ENCODE assay signal across 8 cellular contexts in the genomic region with DNA sequence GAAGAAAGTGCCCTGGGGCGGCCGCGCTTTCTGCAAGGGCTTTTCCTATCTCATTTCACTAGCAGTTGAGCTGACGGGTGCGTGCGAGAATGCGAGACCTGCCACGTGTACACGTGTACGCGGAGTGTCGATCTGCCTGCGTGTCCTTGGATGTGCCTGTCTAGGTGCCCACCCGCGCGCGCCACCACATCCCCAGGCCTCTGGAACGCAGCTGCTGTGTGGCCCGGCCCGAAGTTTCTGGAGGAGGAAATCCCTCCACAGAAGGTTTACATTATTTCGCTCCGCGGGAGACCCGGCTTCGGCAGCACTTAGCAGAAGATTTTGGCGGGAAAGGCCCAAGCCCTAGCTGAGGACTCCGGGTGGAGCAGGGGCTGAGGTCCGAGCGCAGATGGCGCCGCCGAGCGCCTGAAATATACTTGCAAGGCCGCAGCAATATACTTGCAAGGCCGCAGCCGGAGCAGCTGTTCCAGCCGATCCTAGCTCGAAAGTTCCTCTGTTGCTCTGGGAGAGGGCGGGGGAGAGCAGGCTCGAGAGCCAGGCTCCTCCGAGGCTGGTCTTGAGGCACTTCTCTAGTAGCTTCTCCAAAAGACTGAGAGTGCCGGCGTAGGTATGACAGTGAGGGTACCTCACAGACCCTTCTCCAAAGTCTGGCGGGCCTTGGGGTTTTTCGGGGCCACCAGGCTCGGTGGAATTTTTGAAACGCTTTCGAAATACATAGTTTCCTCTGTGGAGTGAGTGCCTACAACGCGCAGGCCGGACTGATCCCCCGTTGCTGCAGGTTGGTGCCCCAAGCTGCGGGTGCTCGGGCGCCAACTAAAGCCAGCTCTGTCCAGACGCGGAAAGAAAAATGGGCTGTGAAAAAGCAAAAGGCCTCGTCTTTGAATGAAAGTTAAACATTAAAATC. TPM values are rescaled to one million over a fixed set of nuclear protein-coding genes. Genes with fewer than 3 reads are reported as not detected.
DNase-seq lines count a peak whose midpoint lies in the region; ATAC-seq and TF ChIP-seq lines count a peak whose summit lies in the region.

No MANE protein-coding gene starts in this region.

- H3K18ac ChIP-seq in mesendoderm (ENCODE audit: low read length) = no peak overlapping the region

- intact Hi-C loops in breast epithelium (cut with DNase I; ENCODE audit: low total_unique reads) (no loop called here), MCF 10A (cut with micrococcal nuclease) (no loop called here), uterus (cut with DNase I; ENCODE audit: low total_unique reads) (no loop called here)

- H3K27me3 Mint-ChIP-seq in MCF 10A (ENCODE audit: insufficient read depth, unreplicated experiment) (no peaks in the 10 kb centered on the region), chondrocyte (ENCODE audit: low read depth) (peaks cover 5% of the 10 kb centered on the region)

- H3K36me3 Mint-ChIP-seq in MCF 10A (ENCODE audit: insufficient read depth, unreplicated experiment) (peaks cover 5% of the 10 kb centered on the region), chondrocyte (ENCODE audit: low read depth) (peaks cover 21% of the 10 kb centered on the region)

- no peak overlapping the region for H3K9ac ChIP-seq in mesendoderm (ENCODE audit: low read length)

- H4K5ac ChIP-seq in mesendoderm (ENCODE audit: low read length) = no peak overlapping the region

- H3K4me1 Mint-ChIP-seq in MCF 10A (ENCODE audit: insufficient read depth, unreplicated experiment) (no peaks in the 10 kb centered on the region), chondrocyte (ENCODE audit: low read depth) (peaks cover 74% of the 10 kb centered on the region)

- TF ChIP-seq POLR2A in breast epithelium (IDR thresholded peaks at IDR 0.05) = no peak
- no peak for TF ChIP-seq POLR2A in upper lobe of left lung (IDR thresholded peaks at IDR 0.05)
- no peak for TF ChIP-seq POLR2A in uterus (IDR thresholded peaks at IDR 0.05)

- no peak overlapping the region for H4K8ac ChIP-seq in mesendoderm (ENCODE audit: low read depth, low read length)

- H3K9me3 Mint-ChIP-seq in MCF 10A (ENCODE audit: unreplicated experiment) (peaks cover 12% of the 10 kb centered on the region), chondrocyte (ENCODE audit: low read depth) (no peaks in the 10 kb centered on the region)

- H3K4me1 ChIP-seq in breast epithelium (peaks cover 0 to 6% of the 10 kb centered on the region in 2 donors), mesendoderm (ENCODE audit: control insufficient read depth, low read depth, low read length) (peaks cover 6% of the 10 kb centered on the region), upper lobe of left lung (peaks cover 26 to 59% (median 34%) of the 10 kb centered on the region in 4 donors), uterus (peaks cover 0 to 8% of the 10 kb centered on the region in 2 donors)

- POLR2A ChIA-PET in MCF 10A (lab: Yijun Ruan, JAX) = no interaction called here

- H2BK15ac ChIP-seq in mesendoderm (replicated peaks; ENCODE audit: low read depth) = no peak overlapping the region

- DNase-seq in breast epithelium (ENCODE audit: low spot score in 2 of 2) = no peak
- DNase-seq in MCF 10A (ENCODE audit: unreplicated experiment) = no peak
- DNase-seq in chondrocyte (ENCODE audit: low spot score) = no peak
- DNase-seq in mesendoderm = peak; percentile 94
- DNase-seq in upper lobe of left lung = peak in 1 of 2 donors; percentile 72
- DNase-seq in epidermal melanocyte (ENCODE audit: insufficient read length, low spot score) = no peak
- no peak for DNase-seq in uterus

- H3K9me3 ChIP-seq in breast epithelium = no peaks in the 10 kb centered on the region
- no peaks in the 10 kb centered on the region for H3K9me3 ChIP-seq in upper lobe of left lung
- no peaks in the 10 kb centered on the region for H3K9me3 ChIP-seq in uterus

- no peak overlapping the region for H2BK5ac ChIP-seq in mesendoderm (ENCODE audit: low read length)

- no peak overlapping the region for H2AK5ac ChIP-seq in mesendoderm (ENCODE audit: low read length)

- no peak overlapping the region for H2BK120ac ChIP-seq in mesendoderm (ENCODE audit: low read depth, low read length)

- H3K27ac ChIP-seq in breast epithelium = peak overlapping the region; percentile 14 to 94
- no peak overlapping the region for H3K27ac ChIP-seq in mesendoderm (ENCODE audit: low read depth, low read length)
- no peak overlapping the region for H3K27ac ChIP-seq in upper lobe of left lung
- H3K27ac ChIP-seq in uterus = no peak overlapping the region

- H3K4me3 ChIP-seq in breast epithelium (peak overlapping the region; percentile 57 to 84 (median 63)), mesendoderm (ENCODE audit: low read length) (no peak overlapping the region), upper lobe of left lung (peak overlapping the region in 3 of 4 donors; percentile 6 to 38 (median 37)), uterus (no peak overlapping the region)

- no peaks in the 10 kb centered on the region for H3K79me2 ChIP-seq in mesendoderm (ENCODE audit: control insufficient read depth, insufficient read depth, low read length)

- H3K4me2 ChIP-seq in mesendoderm (ENCODE audit: low read length) = no peak overlapping the region

- no peaks in the 10 kb centered on the region for H3K79me1 ChIP-seq in mesendoderm (ENCODE audit: low read length)

- WGBS in mesendoderm (ENCODE audit: extremely low coverage, insufficient coverage, low lambda C conversion rate) = no CpG with 5 or more reads among the region's 58 CpGs
- 20 to 22% methylated on average over 25 to 58 of the region's 58 CpGs for WGBS in upper lobe of left lung, 2 donors

- peak overlapping the region; percentile 40 for H3K56ac ChIP-seq in mesendoderm (ENCODE audit: low read length)

- CTCF ChIA-PET in MCF 10A (lab: Yijun Ruan, JAX) = interaction anchor here (0.7 kb wide), 1 partner anchor 16 kb away, joined by 4 read pairs; no protein-coding TSS in a partner anchor

- no peak for TF ChIP-seq CTCF in breast epithelium (IDR thresholded peaks at IDR 0.05)
- TF ChIP-seq CTCF in MCF 10A (IDR thresholded peaks at IDR 0.05; ENCODE audit: unreplicated experiment) = no peak
- peak; percentile 39 for TF ChIP-seq CTCF in chondrocyte (IDR thresholded peaks at IDR 0.05)
- no peak for TF ChIP-seq CTCF in upper lobe of left lung (IDR thresholded peaks at IDR 0.05)
- TF ChIP-seq CTCF in uterus (IDR thresholded peaks at IDR 0.05) = no peak

- TF ChIP-seq EP300 in upper lobe of left lung (IDR thresholded peaks at IDR 0.05) = no peak

- no peaks in the 10 kb centered on the region for H3K36me3 ChIP-seq in breast epithelium
- H3K36me3 ChIP-seq in mesendoderm (ENCODE audit: control insufficient read depth, insufficient read depth, low read length) = no peaks in the 10 kb centered on the region
- H3K36me3 ChIP-seq in upper lobe of left lung = no peaks in the 10 kb centered on the region
- H3K36me3 ChIP-seq in uterus = no peaks in the 10 kb centered on the region

- ATAC-seq in upper lobe of left lung (ENCODE audit: low FRiP score in 2 of 2) (peak in 1 of 2 donors; percentile 60), GM21360 (IDR thresholded peaks at IDR 0.05; ENCODE audit: unreplicated experiment) (no peak)

- no peak overlapping the region for H3K23ac ChIP-seq in mesendoderm (ENCODE audit: low read length)

- no TSS peak for BruUV-seq in MCF 10A (replicated peaks; lab: Mats Ljungman, UMichigan)

- no peak overlapping the region for H3K4me3 Mint-ChIP-seq in MCF 10A (ENCODE audit: unreplicated experiment)
- peak overlapping the region; percentile 99 for H3K4me3 Mint-ChIP-seq in chondrocyte (ENCODE audit: unreplicated experiment)

- H3K27me3 ChIP-seq in breast epithelium (peaks cover 2 to 84% of the 10 kb centered on the region in 2 donors), mesendoderm (ENCODE audit: insufficient read depth, low read length, poor library complexity) (peaks cover 84% of the 10 kb centered on the region), upper lobe of left lung (peaks cover 4 to 90% (median 49%) of the 10 kb centered on the region in 4 donors), uterus (peaks cover 23 to 94% of the 10 kb centered on the region in 2 donors)

- H3K27ac Mint-ChIP-seq in MCF 10A (ENCODE audit: low read depth, unreplicated experiment) = no peak overlapping the region
- H3K27ac Mint-ChIP-seq in chondrocyte (ENCODE audit: unreplicated experiment) = peak overlapping the region; percentile 100

- no peak overlapping the region for H3K4ac ChIP-seq in mesendoderm (ENCODE audit: low read depth, low read length)

RNA-seq across cellular contexts. Expression of a gene that starts 3.8 kb away (rescaled TPM):
- total RNA-seq in breast epithelium (10 to 100 TPM in 2 of 3 donors, 1 to 10 TPM in 1; 5.9 to 60.0 (median 34.1) TPM), MCF 10A (2022) (0.09 and 0.15 TPM in 2 replicates), chondrocyte (4.9 to 41.0 TPM (median 37.9 TPM) in 3 replicates), upper lobe of left lung (1 to 10 TPM in 1 of 6 donors, under 1 TPM in 4, not detected in 1; 0.13 to 1.2 (median 0.39) TPM), uterus (under 1 TPM in 2 of 4 donors, not detected in 2; 0.21 to 0.62 TPM)
- 0.14 TPM for polyA plus RNA-seq in mesendoderm (2013, experiment 1 of 2)
- polyA plus RNA-seq in mesendoderm (2013, experiment 2 of 2) = 0.14 TPM

Comparison
In these comparisons a context has a peak if more than half of its experiments do, and no peak if none do; other contexts are left out.
1. H3K27ac ChIP-seq: peak in breast epithelium (2 of 2); none in mesendoderm (single experiment), upper lobe of left lung (0 of 4) and uterus (0 of 2).
2. H3K4me3 ChIP-seq: peak in breast epithelium (3 of 3) and upper lobe of left lung (3 of 4); none in mesendoderm (single experiment) and uterus (0 of 2).